In genomic region chr3:39383190-39383912, GRCh38 we compare ENCODE assay signal across 8 cellular contexts. TPM values are rescaled to one million over a fixed set of nuclear protein-coding genes. Genes with fewer than 3 reads are reported as not detected.
A peak's percentile ranks its signal among the peaks of the same experiment; 100 is the strongest.
DNase-seq lines count a peak whose midpoint lies in the region; ATAC-seq, FAIRE-seq and TF ChIP-seq lines count a peak whose summit lies in the region.

A gene with protein sequence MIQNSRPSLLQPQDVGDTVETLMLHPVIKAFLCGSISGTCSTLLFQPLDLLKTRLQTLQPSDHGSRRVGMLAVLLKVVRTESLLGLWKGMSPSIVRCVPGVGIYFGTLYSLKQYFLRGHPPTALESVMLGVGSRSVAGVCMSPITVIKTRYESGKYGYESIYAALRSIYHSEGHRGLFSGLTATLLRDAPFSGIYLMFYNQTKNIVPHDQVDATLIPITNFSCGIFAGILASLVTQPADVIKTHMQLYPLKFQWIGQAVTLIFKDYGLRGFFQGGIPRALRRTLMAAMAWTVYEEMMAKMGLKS (plus strand): TSS chr3:39383370. CDS start chr3:39383725, 355 bp downstream.

- H3K4me1 ChIP-seq in adrenal gland (replicated peaks in 1 of 2) (peaks cover 14 to 25% of the 10 kb centered on the region in 2 donors), sigmoid colon (peaks cover 0 to 24% (median 21%) of the 10 kb centered on the region in 4 donors)

- peak; percentile 76 for ATAC-seq in HG02798 (IDR thresholded peaks at IDR 0.05; ENCODE audit: poor library complexity, unreplicated experiment)

- TF ChIP-seq CTCF in adrenal gland (IDR thresholded peaks at IDR 0.05): peak in 5 of 6 experiments; percentile 16 to 49 (median 39)
- TF ChIP-seq CTCF in sigmoid colon (IDR thresholded peaks at IDR 0.05): peak in 2 of 4 experiments; percentile 26 to 33

- 0 to 1% (median 1%) methylated on average over 23 to 63 of the region's 63 CpGs for WGBS in adrenal gland, 4 donors
- 0% methylated on average over 63 of the region's 63 CpGs for WGBS in sigmoid colon, 2 donors

- peak within 1 kb of the TSS; percentile 79 to 98 (median 97) for H3K27ac ChIP-seq in adrenal gland
- H3K27ac ChIP-seq in sigmoid colon: peak within 1 kb of the TSS; percentile 91 to 98 (median 94)

- H3K27me3 ChIP-seq in adrenal gland: no peaks in the 10 kb centered on the region
- H3K27me3 ChIP-seq in sigmoid colon: no peaks in the 10 kb centered on the region

- intact Hi-C loops in adrenal gland (cut with DNase I): loop anchor here (10.0 kb wide), 2 partner anchors 199 to 279 kb away; partner anchors contain the start of genes GORASP1 (in 1 of the 2) and TTC21A (in 1 of the 2)
- intact Hi-C loops in sigmoid colon (cut with DNase I): loop anchor here (5.0 to 10.0 kb wide), 4 partner anchors 206 to 1599 kb away; partner anchors contain the start of gene RPL14

- no peak for TF ChIP-seq EP300 in sigmoid colon (IDR thresholded peaks at IDR 0.05)

- H3K36me3 ChIP-seq in adrenal gland (replicated peaks in 1 of 2): no peaks in the 10 kb centered on the region
- H3K36me3 ChIP-seq in sigmoid colon: no peaks in the 10 kb centered on the region

- H3K4me3 ChIP-seq in adrenal gland: peak within 1 kb of the TSS in 3 of 4 donors; percentile 30 to 74 (median 58)
- H3K4me3 ChIP-seq in sigmoid colon: peak within 1 kb of the TSS; percentile 62 to 90 (median 74)

- peak; percentile 93 for FAIRE-seq in GM12892 (lab: Jason Lieb, UNC)

- peak; percentile 70 for TF ChIP-seq POLR2A in GM12892 (IDR thresholded peaks at IDR 0.05; ENCODE audit: low read depth, low read length)
- TF ChIP-seq POLR2A in adrenal gland (IDR thresholded peaks at IDR 0.05): peak; percentile 24 to 64
- TF ChIP-seq POLR2A in sigmoid colon (IDR thresholded peaks at IDR 0.05): peak; percentile 11 to 59

- peak; percentile 70 for DNase-seq in GM12892 (ENCODE audit: insufficient read length)
- peak; percentile 84 for DNase-seq in RPMI7951 (ENCODE audit: low read depth)
- DNase-seq in adrenal gland: peak; percentile 75 to 90 (median 82)
- peak; percentile 85 for DNase-seq in hepatic stellate cell (ENCODE audit: low spot score)
- peak; percentile 91 for DNase-seq in sigmoid colon
- no peak for DNase-seq in NCI-H345 treated with DMSO at 0.1 percent for 48 hours (lab: John Stamatoyannopoulos, UW; ENCODE audit: unreplicated experiment)
- DNase-seq in NCI-H510A (lab: John Stamatoyannopoulos, UW): no peak

- H3K9me3 ChIP-seq in adrenal gland (replicated peaks in 1 of 3): no peaks in the 10 kb centered on the region
- H3K9me3 ChIP-seq in sigmoid colon: no peaks in the 10 kb centered on the region

RNA-seq across cellular contexts. Expression of the gene that starts here (rescaled TPM):
- polyA plus RNA-seq in GM12892 (2012; ENCODE audit: missing spikeins): 19.1 TPM
- total RNA-seq in RPMI7951 (2014; rRNA removed; shearing (Covaris generic)): 26.1 and 27.1 TPM in 2 replicates
- total RNA-seq in adrenal gland: 10 to 100 TPM; 34.2 to 67.2 (median 48.1) TPM
- 10 to 100 TPM; 38.3 to 70.6 (median 45.9) TPM for polyA plus RNA-seq in adrenal gland
- 10 to 100 TPM; 25.8 to 32.6 (median 27.5) TPM for total RNA-seq in sigmoid colon
- 10 to 100 TPM; 33.1 to 39.0 (median 36.4) TPM for polyA plus RNA-seq in sigmoid colon

Comparison
In these comparisons a context has a peak if more than half of its experiments do, and no peak if none do; other contexts are left out.
1. DNase-seq: peak in GM12892 (single experiment), RPMI7951 (single experiment), adrenal gland (7 of 7), hepatic stellate cell (single experiment) and sigmoid colon (single experiment); none in NCI-H345 treated with DMSO at 0.1 percent for 48 hours (single experiment) and NCI-H510A (single experiment).
2. Peak in every context shown above with its lines, with median percentiles within 50 percentile points of each other: POLR2A ChIP-seq.